In the genomic region with DNA sequence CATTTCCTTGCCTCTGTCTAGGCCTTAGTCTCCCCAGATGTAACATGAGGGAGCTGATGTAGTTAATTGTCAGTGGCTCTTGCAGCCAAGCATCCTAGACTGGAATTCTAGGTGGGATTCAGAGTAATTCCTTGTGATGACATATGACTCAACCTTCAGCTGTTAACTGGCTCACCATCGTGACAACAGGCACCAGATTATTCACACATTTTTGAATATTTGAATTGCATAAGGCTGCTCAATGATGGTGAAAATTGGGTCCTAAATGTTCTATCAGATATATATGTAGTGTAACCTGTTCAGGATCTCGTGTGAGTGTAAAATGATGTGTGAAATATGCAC, we compare ENCODE assay signal across 25 cellular contexts.
DNase-seq lines count a peak whose midpoint lies in the region; ATAC-seq, FAIRE-seq and TF ChIP-seq lines count a peak whose summit lies in the region.
"Had no signal": no experiment of that assay in that cellular context is flagged by ENCODE, and none has a peak within 500 bp of the region (broad histone marks: within the 10 kb centered on the region; RNA-seq: fewer than 3 reads in every experiment).

No MANE protein-coding gene starts in this region.

- TF ChIP-seq CTCF in A549 (IDR thresholded peaks at IDR 0.05), result no peak
- no peak for TF ChIP-seq CTCF in BE2C (IDR thresholded peaks at IDR 0.05; ENCODE audit: low read depth, low read length)

- H3K36me3 ChIP-seq in BE2C, result no peaks in the 10 kb centered on the region
- H3K36me3 ChIP-seq: colonic mucosa, uterus had no signal

- 61% methylated on average over 2 of the region's 2 CpGs for WGBS in A549 (ENCODE audit: missing lambda C conversion rate)

- ATAC-seq in A549, result no peak
- ATAC-seq: activated CD4-positive, alpha-beta T cell treated with anti-CD3 and anti-CD28 coated beads for 36 hours; activated T-cell treated with anti-CD3 and anti-CD28 coated beads, Interleukin-2, amount 50 U/mL, for 4 hours had no signal

- CTCF ChIA-PET in A549 (lab: Yijun Ruan, JAX), result no interaction called here

- TF ChIP-seq EP300 in A549 (IDR thresholded peaks at IDR 0.05), result no peak

- no peak for DNase-seq in A549 (ENCODE audit: low read depth in 1 of 2, low spot score in 1 of 2)
- DNase-seq in GM03348 (ENCODE audit: low spot score), result peak; percentile 13
- DNase-seq in astrocyte of the hippocampus (ENCODE audit: low read depth, low spot score), result peak; percentile 26
- DNase-seq in iris pigment epithelial cell (ENCODE audit: low read depth), result peak; percentile 28
- no peak for DNase-seq in NCI-H187 treated with DMSO at 0.1 percent for 48 hours (lab: John Stamatoyannopoulos, UW)
- no peak for DNase-seq in NCI-H526 treated with DMSO at 0.1 percent for 48 hours (lab: John Stamatoyannopoulos, UW)
- DNase-seq in BE2C, result no peak
- no peak for DNase-seq in LoVo (ENCODE audit: low spot score)
- DNase-seq: activated CD4-positive, alpha-beta T cell treated with anti-CD3 and anti-CD28 coated beads for 36 hours; activated CD8-positive, alpha-beta memory T cell treated with anti-CD3 and anti-CD28 coated beads for 24 hours; activated T-cell treated with anti-CD3 and anti-CD28 coated beads, Interleukin-2, amount 50 U/mL, for 4 hours; colonic mucosa; endodermal cell; kidney glomerular epithelial cell; MM.1S; NCI-H1417 treated with DMSO at 0.1 percent for 48 hours; NCI-H510A; nucleus accumbens; stimulated activated CD4-positive, alpha-beta T cell treated with anti-CD3 and anti-CD28 coated beads, Interleukin-2, amount 100 ng/mL, for 24 hours; T-helper 1 cell; testis; uterus had no signal

- H3K9me3 ChIP-seq in A549, result no peaks in the 10 kb centered on the region
- H3K9me3 ChIP-seq in BE2C, result no peaks in the 10 kb centered on the region
- H3K9me3 ChIP-seq: colonic mucosa, testis, uterus had no signal

- H3K4me3 ChIP-seq in A549 (no peak overlapping the region), BE2C (ENCODE audit: low read depth, low read length) (no peak overlapping the region)
- H3K4me3 ChIP-seq: colonic mucosa, smooth muscle cell, testis, uterus had no signal

- peak overlapping the region in 1 of 2 experiments; percentile 60; a peak in 4 of 6 replicates for H3K27ac ChIP-seq in A549
- H3K27ac ChIP-seq: colonic mucosa, testis, uterus had no signal

- H3K4me1 ChIP-seq in A549, result peaks cover 36% of the 10 kb centered on the region
- H3K4me1 ChIP-seq in BE2C, result peaks cover 7% of the 10 kb centered on the region
- H3K4me1 ChIP-seq: colonic mucosa, testis had no signal

- no peak for FAIRE-seq in A549 (lab: Jason Lieb, UNC)
- FAIRE-seq: bronchial epithelial cell, TTC549 had no signal

- H3K27me3 ChIP-seq in BE2C, result no peaks in the 10 kb centered on the region
- H3K27me3 ChIP-seq: colonic mucosa, testis, uterus had no signal

- no peak for TF ChIP-seq POLR2A in A549 (IDR thresholded peaks at IDR 0.05; ENCODE audit: low read length)

- POLR2A ChIA-PET in A549 (lab: Yijun Ruan, JAX), result no interaction called here

- peak overlapping the region; percentile 40 for H3K4me2 ChIP-seq in A549
- H3K4me2 ChIP-seq: smooth muscle cell had no signal

- TF ChIP-seq RAD21 in A549 (conservative IDR thresholded peaks at IDR 0.05 in 1 of 2, IDR thresholded peaks at IDR 0.05 in 1 of 2), result no peak

TF ChIP-seq in A549, 52 proteins besides CTCF, POLR2A, EP300 and RAD21:
- TF ChIP-seq NPAS2 (CRISPR knock-in tag; IDR thresholded peaks at IDR 0.05; ENCODE audit: borderline replicate concordance), result no peak
- TF ChIP-seq JUNB (IDR thresholded peaks at IDR 0.05), result no peak
- no peak for TF ChIP-seq TP53 (CRISPR knock-in tag; IDR thresholded peaks at IDR 0.05)
- TF ChIP-seq MAFK (IDR thresholded peaks at IDR 0.05; ENCODE audit: partially characterized antibody), result no peak
- no peak for TF ChIP-seq CEBPB (IDR thresholded peaks at IDR 0.05)
- no peak for TF ChIP-seq RNF2 (IDR thresholded peaks at IDR 0.05; ENCODE audit: borderline replicate concordance, low read depth)
- no peak for TF ChIP-seq EHMT2 (IDR thresholded peaks at IDR 0.05; ENCODE audit: low read depth)
- TF ChIP-seq ZNF302 (CRISPR knock-in tag; IDR thresholded peaks at IDR 0.05), result no peak
- TF ChIP-seq ZC3H11A (IDR thresholded peaks at IDR 0.05), result no peak
- TF ChIP-seq ATOH8 (CRISPR knock-in tag; IDR thresholded peaks at IDR 0.05; ENCODE audit: low read depth), result no peak
- TF ChIP-seq NFE2L2 (conservative IDR thresholded peaks at IDR 0.05; ENCODE audit: low read length), result no peak
- TF ChIP-seq KDM5A (IDR thresholded peaks at IDR 0.05), result no peak
- TF ChIP-seq EHF (CRISPR knock-in tag; IDR thresholded peaks at IDR 0.05), result no peak
- TF ChIP-seq SMC3 (IDR thresholded peaks at IDR 0.05), result no peak
- TF ChIP-seq, protein P1, sequence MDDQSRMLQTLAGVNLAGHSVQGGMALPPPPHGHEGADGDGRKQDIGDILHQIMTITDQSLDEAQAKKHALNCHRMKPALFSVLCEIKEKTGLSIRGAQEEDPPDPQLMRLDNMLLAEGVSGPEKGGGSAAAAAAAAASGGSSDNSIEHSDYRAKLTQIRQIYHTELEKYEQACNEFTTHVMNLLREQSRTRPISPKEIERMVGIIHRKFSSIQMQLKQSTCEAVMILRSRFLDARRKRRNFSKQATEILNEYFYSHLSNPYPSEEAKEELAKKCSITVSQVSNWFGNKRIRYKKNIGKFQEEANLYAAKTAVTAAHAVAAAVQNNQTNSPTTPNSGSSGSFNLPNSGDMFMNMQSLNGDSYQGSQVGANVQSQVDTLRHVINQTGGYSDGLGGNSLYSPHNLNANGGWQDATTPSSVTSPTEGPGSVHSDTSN (IDR thresholded peaks at IDR 0.05), result no peak
- TF ChIP-seq MAX (IDR thresholded peaks at IDR 0.05), result no peak
- no peak for TF ChIP-seq CBX8 (IDR thresholded peaks at IDR 0.05)
- TF ChIP-seq SREBF2 (IDR thresholded peaks at IDR 0.05), result no peak

Comparison
In these comparisons a context has a peak if more than half of its experiments do, and no peak if none do; other contexts are left out.
1. DNase-seq: peak in GM03348 (single experiment), astrocyte of the hippocampus (single experiment) and iris pigment epithelial cell (single experiment); none in A549 (0 of 2), NCI-H187 treated with DMSO at 0.1 percent for 48 hours (single experiment), NCI-H526 treated with DMSO at 0.1 percent for 48 hours (single experiment), BE2C (single experiment) and LoVo (single experiment).